ENCODE assay signal across 1 cellular context in the genomic region with DNA sequence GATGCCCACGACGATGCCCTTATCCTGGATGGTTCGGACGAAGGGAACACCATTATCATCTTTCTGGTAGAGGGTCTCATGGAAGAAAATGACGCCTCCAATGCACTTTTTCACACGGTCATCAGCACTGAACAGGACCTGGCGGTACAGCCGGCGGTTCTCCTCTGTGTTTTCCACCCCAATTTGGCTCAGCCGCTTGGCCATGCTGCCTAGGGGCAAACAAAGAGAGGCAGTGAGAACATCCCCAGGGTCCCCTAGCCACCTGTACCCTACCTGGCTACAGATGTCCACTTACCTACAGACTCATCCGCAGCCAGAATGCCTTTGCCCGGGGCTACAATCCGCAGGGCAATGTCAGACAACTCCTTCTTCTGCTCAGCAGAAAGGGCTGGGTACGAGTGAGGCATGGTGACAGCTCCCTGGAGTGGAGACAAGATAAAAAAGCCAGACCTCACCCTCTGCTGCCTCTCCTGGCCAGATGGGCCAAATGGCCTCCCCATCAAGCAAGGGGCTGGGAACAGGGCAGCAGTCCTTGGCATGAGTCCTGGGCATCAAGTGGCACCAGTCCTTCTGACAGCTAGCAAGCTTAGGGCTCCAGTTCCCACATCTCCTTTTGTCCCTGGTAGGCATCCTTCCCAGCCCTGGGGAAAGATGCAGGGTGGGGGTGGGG.
TF ChIP-seq lines count a peak whose summit lies in the region.

No MANE protein-coding gene starts in this region.

TF ChIP-seq in IMR-90, 13 proteins besides CTCF, POLR2A, EP300 and RAD21 (continued from another document):
- TF ChIP-seq SMC3 (IDR thresholded peaks at IDR 0.05; ENCODE audit: low read depth, low read length) (no peak), MXI1 (IDR thresholded peaks at IDR 0.05; ENCODE audit: borderline replicate concordance, low read depth, low read length) (no peak), RFX5 (IDR thresholded peaks at IDR 0.05; ENCODE audit: low read depth, low read length) (no peak), FOS (IDR thresholded peaks at IDR 0.05; ENCODE audit: low read depth, low read length) (no peak), MAFK (IDR thresholded peaks at IDR 0.05; ENCODE audit: low read depth, low read length) (no peak), RCOR1 (IDR thresholded peaks at IDR 0.05; ENCODE audit: insufficient replicate concordance, low read length) (no peak), NFE2L2 (IDR thresholded peaks at IDR 0.05; ENCODE audit: low read depth, low read length) (no peak), CEBPB (IDR thresholded peaks at IDR 0.05; ENCODE audit: low read depth, low read length) (no peak), CHD1 (IDR thresholded peaks at IDR 0.05; ENCODE audit: low read depth, low read length) (no peak)
TF ChIP-seq in IMR-90: peak in this region for 0.
